8 cellular contexts compared by ENCODE assay signal in genomic region chr3:177598110-177598833, GRCh38.
DNase-seq lines count a peak whose midpoint lies in the region; ATAC-seq and TF ChIP-seq lines count a peak whose summit lies in the region.

No MANE protein-coding gene starts in this region.

- H3K4me1 Mint-ChIP-seq in activated CD4-positive, alpha-beta T cell treated with anti-CD3 and anti-CD28 coated beads for 36 hours, result peaks cover 77% of the 10 kb centered on the region
- peaks cover 83% of the 10 kb centered on the region for H3K4me1 Mint-ChIP-seq in activated naive CD8-positive, alpha-beta T cell (ENCODE audit: low read depth)

- ATAC-seq in activated CD4-positive, alpha-beta T cell treated with anti-CD3 and anti-CD28 coated beads for 36 hours, result peak; percentile 10
- no peak for ATAC-seq in left lung
- ATAC-seq in GM19324 (IDR thresholded peaks at IDR 0.05; ENCODE audit: low FRiP score, unreplicated experiment), result no peak

- H3K27ac ChIP-seq in left lung (peak overlapping the region; percentile 57 to 70), suprapubic skin (peak overlapping the region; percentile 89)

- no peaks in the 10 kb centered on the region for H3K9me3 ChIP-seq in left lung
- H3K9me3 ChIP-seq in suprapubic skin, result no peaks in the 10 kb centered on the region

- peak overlapping the region; percentile 88 for H3K27ac Mint-ChIP-seq in activated CD4-positive, alpha-beta T cell treated with anti-CD3 and anti-CD28 coated beads for 36 hours
- peak overlapping the region; percentile 97 for H3K27ac Mint-ChIP-seq in activated naive CD8-positive, alpha-beta T cell

- H3K27me3 Mint-ChIP-seq in activated CD4-positive, alpha-beta T cell treated with anti-CD3 and anti-CD28 coated beads for 36 hours, result no peaks in the 10 kb centered on the region
- H3K27me3 Mint-ChIP-seq in activated naive CD8-positive, alpha-beta T cell, result no peaks in the 10 kb centered on the region

- H3K27me3 ChIP-seq in left lung, result no peaks in the 10 kb centered on the region
- no peaks in the 10 kb centered on the region for H3K27me3 ChIP-seq in suprapubic skin

- intact Hi-C loops in activated CD4-positive, alpha-beta T cell treated with anti-CD3 and anti-CD28 coated beads for 36 hours (cut with DNase I, micrococcal nuclease), result loop anchor here (5.0 to 10.0 kb wide), 7 partner anchors 171 to 543 kb away; partner anchors contain the start of gene TBL1XR1 (in 1 of the 2)
- intact Hi-C loops in left lung (cut with DNase I), result no loop called here

- peaks cover 31 to 78% of the 10 kb centered on the region in 2 donors for H3K4me1 ChIP-seq in left lung
- peaks cover 91% of the 10 kb centered on the region for H3K4me1 ChIP-seq in suprapubic skin

- no peak for TF ChIP-seq CTCF in left lung (IDR thresholded peaks at IDR 0.05)
- no peak for TF ChIP-seq CTCF in suprapubic skin (IDR thresholded peaks at IDR 0.05)

- CTCF ChIA-PET in activated CD4-positive, alpha-beta T cell treated with anti-CD3 and anti-CD28 coated beads for 36 hours (lab: Charles Lee), result interaction anchor here (0.6 to 1.3 kb wide), 4 partner anchors 8 to 546 kb away, joined by 3 to 4 read pairs (median 4); no protein-coding TSS in a partner anchor

- H3K36me3 Mint-ChIP-seq in activated CD4-positive, alpha-beta T cell treated with anti-CD3 and anti-CD28 coated beads for 36 hours (ENCODE audit: low read depth), result no peaks in the 10 kb centered on the region
- no peaks in the 10 kb centered on the region for H3K36me3 Mint-ChIP-seq in activated naive CD8-positive, alpha-beta T cell

- WGBS in suprapubic skin, result 40% methylated on average over 4 of the region's 4 CpGs

- no peak for TF ChIP-seq EP300 in suprapubic skin (IDR thresholded peaks at IDR 0.05)

- no peak for DNase-seq in activated CD4-positive, alpha-beta T cell treated with anti-CD3 and anti-CD28 coated beads for 36 hours
- no peak for DNase-seq in activated CD4-positive, alpha-beta T cell treated with anti-CD3 and anti-CD28 coated beads for 1 hour
- DNase-seq in left lung (no peak), suprapubic skin (ENCODE audit: low spot score in 2 of 2) (no peak), HCEC 1CT (no peak), NCI-H524 (lab: John Stamatoyannopoulos, UW) (no peak)

- H3K4me3 Mint-ChIP-seq in activated CD4-positive, alpha-beta T cell treated with anti-CD3 and anti-CD28 coated beads for 36 hours, result peak overlapping the region; percentile 45
- peak overlapping the region; percentile 74 for H3K4me3 Mint-ChIP-seq in activated naive CD8-positive, alpha-beta T cell

- POLR2A ChIA-PET in activated CD4-positive, alpha-beta T cell treated with anti-CD3 and anti-CD28 coated beads for 36 hours (lab: Charles Lee), result no interaction called here

- H3K36me3 ChIP-seq in left lung (no peaks in the 10 kb centered on the region), suprapubic skin (no peaks in the 10 kb centered on the region)

- H3K9me3 Mint-ChIP-seq in activated CD4-positive, alpha-beta T cell treated with anti-CD3 and anti-CD28 coated beads for 36 hours (ENCODE audit: low read depth), result no peaks in the 10 kb centered on the region
- H3K9me3 Mint-ChIP-seq in activated naive CD8-positive, alpha-beta T cell (ENCODE audit: low read depth), result no peaks in the 10 kb centered on the region

- no peak for TF ChIP-seq POLR2A in suprapubic skin (IDR thresholded peaks at IDR 0.05)

- no peak overlapping the region for H3K4me3 ChIP-seq in left lung
- peak overlapping the region; percentile 22 for H3K4me3 ChIP-seq in suprapubic skin

Comparison
In these comparisons a context has a peak if more than half of its experiments do, and no peak if none do; other contexts are left out.
1. intact Hi-C loops: an anchor here in activated CD4-positive, alpha-beta T cell treated with anti-CD3 and anti-CD28 coated beads for 36 hours (5.0 to 10.0 kb wide); none called in left lung.